Comparison of ENCODE assay signal across 3 cellular contexts in the genomic region with DNA sequence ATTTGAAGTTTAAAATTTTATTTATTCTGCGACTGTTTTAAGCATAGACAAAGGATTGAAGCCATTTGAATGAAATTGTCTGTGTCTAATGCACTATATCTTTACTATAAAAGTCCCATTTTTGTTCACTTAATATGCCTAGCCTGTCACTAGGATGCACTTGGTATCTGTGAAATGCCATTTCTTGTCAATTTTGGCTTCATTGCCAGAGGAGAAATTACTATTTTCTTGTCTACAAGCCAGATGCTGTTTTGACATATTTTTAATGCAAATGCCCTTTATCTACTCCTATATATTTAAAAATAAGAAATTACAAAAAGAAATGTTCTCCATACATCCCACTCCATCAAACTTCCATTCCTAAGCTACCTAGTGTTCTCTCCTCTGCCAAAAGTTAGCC.
"Had no signal": no experiment of that assay in that cellular context is flagged by ENCODE, and none has a peak within 500 bp of the region (broad histone marks: within the 10 kb centered on the region; RNA-seq: fewer than 3 reads in every experiment).

No MANE protein-coding gene starts in this region.

- DNase-seq: GDM1, GF-D8 had no signal

- H3K4me3 ChIP-seq: GM12878 had no signal
